1 cellular context compared by ENCODE assay signal in the genomic region with DNA sequence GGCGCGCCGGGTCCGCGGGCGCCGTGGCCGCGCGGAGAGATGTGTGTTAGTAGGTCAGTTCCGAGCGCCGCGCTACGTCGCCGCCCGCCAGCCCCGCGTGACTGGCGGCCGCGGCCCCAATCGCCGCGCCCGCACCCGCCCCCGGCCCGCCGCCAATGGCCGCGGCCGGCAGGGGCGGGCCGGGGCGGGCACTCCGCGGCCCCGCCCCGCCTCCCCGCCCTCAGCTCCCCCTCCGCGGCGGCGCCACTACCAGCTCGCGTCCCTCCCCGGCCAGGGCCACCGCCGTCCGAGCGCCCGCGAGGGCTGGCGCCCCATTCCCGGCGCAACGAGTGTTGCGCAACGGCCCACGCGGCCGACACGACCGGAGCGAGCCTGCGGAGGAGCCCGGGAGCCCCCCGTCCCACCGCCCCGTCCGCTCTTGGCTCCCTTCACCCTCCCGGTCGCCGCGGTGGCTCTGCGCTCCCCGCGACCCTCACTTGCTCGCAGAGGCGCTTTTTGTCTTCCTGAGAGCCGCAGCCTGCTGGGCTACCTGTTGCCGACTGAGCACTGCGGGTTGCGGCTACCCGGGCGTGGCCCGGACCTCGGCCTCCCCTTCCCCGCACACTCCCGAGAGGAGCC.
TF ChIP-seq lines count a peak whose summit lies in the region.

A gene with protein sequence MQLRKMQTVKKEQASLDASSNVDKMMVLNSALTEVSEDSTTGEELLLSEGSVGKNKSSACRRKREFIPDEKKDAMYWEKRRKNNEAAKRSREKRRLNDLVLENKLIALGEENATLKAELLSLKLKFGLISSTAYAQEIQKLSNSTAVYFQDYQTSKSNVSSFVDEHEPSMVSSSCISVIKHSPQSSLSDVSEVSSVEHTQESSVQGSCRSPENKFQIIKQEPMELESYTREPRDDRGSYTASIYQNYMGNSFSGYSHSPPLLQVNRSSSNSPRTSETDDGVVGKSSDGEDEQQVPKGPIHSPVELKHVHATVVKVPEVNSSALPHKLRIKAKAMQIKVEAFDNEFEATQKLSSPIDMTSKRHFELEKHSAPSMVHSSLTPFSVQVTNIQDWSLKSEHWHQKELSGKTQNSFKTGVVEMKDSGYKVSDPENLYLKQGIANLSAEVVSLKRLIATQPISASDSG (minus strand): TSS at position 48 of the 618 bp plus-strand sequence. CDS start 13,098 bp downstream, outside the sequence.

TF ChIP-seq in K562, 482 proteins besides CTCF, POLR2A, EP300 and RAD21 (continued from another document and continues in another):
- TF ChIP-seq, protein P1, sequence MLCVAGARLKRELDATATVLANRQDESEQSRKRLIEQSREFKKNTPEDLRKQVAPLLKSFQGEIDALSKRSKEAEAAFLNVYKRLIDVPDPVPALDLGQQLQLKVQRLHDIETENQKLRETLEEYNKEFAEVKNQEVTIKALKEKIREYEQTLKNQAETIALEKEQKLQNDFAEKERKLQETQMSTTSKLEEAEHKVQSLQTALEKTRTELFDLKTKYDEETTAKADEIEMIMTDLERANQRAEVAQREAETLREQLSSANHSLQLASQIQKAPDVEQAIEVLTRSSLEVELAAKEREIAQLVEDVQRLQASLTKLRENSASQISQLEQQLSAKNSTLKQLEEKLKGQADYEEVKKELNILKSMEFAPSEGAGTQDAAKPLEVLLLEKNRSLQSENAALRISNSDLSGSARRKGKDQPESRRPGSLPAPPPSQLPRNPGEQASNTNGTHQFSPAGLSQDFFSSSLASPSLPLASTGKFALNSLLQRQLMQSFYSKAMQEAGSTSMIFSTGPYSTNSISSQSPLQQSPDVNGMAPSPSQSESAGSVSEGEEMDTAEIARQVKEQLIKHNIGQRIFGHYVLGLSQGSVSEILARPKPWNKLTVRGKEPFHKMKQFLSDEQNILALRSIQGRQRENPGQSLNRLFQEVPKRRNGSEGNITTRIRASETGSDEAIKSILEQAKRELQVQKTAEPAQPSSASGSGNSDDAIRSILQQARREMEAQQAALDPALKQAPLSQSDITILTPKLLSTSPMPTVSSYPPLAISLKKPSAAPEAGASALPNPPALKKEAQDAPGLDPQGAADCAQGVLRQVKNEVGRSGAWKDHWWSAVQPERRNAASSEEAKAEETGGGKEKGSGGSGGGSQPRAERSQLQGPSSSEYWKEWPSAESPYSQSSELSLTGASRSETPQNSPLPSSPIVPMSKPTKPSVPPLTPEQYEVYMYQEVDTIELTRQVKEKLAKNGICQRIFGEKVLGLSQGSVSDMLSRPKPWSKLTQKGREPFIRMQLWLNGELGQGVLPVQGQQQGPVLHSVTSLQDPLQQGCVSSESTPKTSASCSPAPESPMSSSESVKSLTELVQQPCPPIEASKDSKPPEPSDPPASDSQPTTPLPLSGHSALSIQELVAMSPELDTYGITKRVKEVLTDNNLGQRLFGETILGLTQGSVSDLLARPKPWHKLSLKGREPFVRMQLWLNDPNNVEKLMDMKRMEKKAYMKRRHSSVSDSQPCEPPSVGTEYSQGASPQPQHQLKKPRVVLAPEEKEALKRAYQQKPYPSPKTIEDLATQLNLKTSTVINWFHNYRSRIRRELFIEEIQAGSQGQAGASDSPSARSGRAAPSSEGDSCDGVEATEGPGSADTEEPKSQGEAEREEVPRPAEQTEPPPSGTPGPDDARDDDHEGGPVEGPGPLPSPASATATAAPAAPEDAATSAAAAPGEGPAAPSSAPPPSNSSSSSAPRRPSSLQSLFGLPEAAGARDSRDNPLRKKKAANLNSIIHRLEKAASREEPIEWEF (CRISPR knock-in tag; IDR thresholded peaks at IDR 0.05) = no peak
- TF ChIP-seq FOS (IDR thresholded peaks at IDR 0.05; ENCODE audit: extremely low read depth, insufficient read length) = no peak
- TF ChIP-seq MAZ (CRISPR knock-in tag; conservative IDR thresholded peaks at IDR 0.05 in 1 of 2, IDR thresholded peaks at IDR 0.05 in 1 of 2) = peak in 1 of 2 experiments; percentile 63; a peak in 2 of 4 replicates
- TF ChIP-seq TARDBP (IDR thresholded peaks at IDR 0.05) = no peak
- TF ChIP-seq MECOM (CRISPR knock-in tag; IDR thresholded peaks at IDR 0.05) = no peak
- TF ChIP-seq CEBPB (tag; IDR thresholded peaks at IDR 0.05) = no peak
- TF ChIP-seq NFYB (IDR thresholded peaks at IDR 0.05; ENCODE audit: extremely low read depth, insufficient read length) = peak; percentile 79
- TF ChIP-seq HDGF (IDR thresholded peaks at IDR 0.05) = no peak
- no peak for TF ChIP-seq ZNF785 (CRISPR knock-in tag; IDR thresholded peaks at IDR 0.05)
- TF ChIP-seq ARID2 (IDR thresholded peaks at IDR 0.05) = no peak
- TF ChIP-seq, protein P2, sequence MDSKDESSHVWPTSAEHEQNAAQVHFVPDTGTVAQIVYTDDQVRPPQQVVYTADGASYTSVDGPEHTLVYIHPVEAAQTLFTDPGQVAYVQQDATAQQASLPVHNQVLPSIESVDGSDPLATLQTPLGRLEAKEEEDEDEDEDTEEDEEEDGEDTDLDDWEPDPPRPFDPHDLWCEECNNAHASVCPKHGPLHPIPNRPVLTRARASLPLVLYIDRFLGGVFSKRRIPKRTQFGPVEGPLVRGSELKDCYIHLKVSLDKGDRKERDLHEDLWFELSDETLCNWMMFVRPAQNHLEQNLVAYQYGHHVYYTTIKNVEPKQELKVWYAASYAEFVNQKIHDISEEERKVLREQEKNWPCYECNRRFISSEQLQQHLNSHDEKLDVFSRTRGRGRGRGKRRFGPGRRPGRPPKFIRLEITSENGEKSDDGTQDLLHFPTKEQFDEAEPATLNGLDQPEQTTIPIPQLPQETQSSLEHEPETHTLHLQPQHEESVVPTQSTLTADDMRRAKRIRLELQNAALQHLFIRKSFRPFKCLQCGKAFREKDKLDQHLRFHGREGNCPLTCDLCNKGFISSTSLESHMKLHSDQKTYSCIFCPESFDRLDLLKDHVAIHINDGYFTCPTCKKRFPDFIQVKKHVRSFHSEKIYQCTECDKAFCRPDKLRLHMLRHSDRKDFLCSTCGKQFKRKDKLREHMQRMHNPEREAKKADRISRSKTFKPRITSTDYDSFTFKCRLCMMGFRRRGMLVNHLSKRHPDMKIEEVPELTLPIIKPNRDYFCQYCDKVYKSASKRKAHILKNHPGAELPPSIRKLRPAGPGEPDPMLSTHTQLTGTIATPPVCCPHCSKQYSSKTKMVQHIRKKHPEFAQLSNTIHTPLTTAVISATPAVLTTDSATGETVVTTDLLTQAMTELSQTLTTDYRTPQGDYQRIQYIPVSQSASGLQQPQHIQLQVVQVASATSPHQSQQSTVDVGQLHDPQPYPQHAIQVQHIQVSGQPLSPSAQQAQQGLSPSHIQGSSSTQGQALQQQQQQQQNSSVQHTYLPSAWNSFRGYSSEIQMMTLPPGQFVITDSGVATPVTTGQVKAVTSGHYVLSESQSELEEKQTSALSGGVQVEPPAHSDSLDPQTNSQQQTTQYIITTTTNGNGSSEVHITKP (IDR thresholded peaks at IDR 0.05; ENCODE audit: partially characterized antibody) = no peak
- peak in 1 of 2 experiments; percentile 76; a peak in 2 of 4 replicates for TF ChIP-seq NONO (IDR thresholded peaks at IDR 0.05; ENCODE audit: low read depth in 2 of 2, low read length in 1 of 2)
- TF ChIP-seq PCBP1 (IDR thresholded peaks at IDR 0.05; ENCODE audit: low read depth, low read length, poor library complexity, severe bottlenecking) = no peak
- no peak for TF ChIP-seq XRCC5 (IDR thresholded peaks at IDR 0.05; ENCODE audit: low read depth, low read length)
- TF ChIP-seq ZNF408 (CRISPR knock-in tag; IDR thresholded peaks at IDR 0.05; ENCODE audit: low read depth) = no peak
- TF ChIP-seq DACH1 (IDR thresholded peaks at IDR 0.05; ENCODE audit: partially characterized antibody) = no peak
- TF ChIP-seq ZNF274 (IDR thresholded peaks at IDR 0.05; ENCODE audit: borderline replicate concordance, low read depth, low read length) = no peak
- TF ChIP-seq, protein P3, sequence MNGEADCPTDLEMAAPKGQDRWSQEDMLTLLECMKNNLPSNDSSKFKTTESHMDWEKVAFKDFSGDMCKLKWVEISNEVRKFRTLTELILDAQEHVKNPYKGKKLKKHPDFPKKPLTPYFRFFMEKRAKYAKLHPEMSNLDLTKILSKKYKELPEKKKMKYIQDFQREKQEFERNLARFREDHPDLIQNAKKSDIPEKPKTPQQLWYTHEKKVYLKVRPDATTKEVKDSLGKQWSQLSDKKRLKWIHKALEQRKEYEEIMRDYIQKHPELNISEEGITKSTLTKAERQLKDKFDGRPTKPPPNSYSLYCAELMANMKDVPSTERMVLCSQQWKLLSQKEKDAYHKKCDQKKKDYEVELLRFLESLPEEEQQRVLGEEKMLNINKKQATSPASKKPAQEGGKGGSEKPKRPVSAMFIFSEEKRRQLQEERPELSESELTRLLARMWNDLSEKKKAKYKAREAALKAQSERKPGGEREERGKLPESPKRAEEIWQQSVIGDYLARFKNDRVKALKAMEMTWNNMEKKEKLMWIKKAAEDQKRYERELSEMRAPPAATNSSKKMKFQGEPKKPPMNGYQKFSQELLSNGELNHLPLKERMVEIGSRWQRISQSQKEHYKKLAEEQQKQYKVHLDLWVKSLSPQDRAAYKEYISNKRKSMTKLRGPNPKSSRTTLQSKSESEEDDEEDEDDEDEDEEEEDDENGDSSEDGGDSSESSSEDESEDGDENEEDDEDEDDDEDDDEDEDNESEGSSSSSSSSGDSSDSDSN (IDR thresholded peaks at IDR 0.05; ENCODE audit: borderline replicate concordance in 1 of 2, low read depth in 2 of 2, low read length in 2 of 2) = peak; percentile 29 to 31; a peak in 1 of 4 replicates
- TF ChIP-seq CXXC5 (CRISPR knock-in tag; IDR thresholded peaks at IDR 0.05) = peak; percentile 30; the same call in 1 of the 2 replicates
- no peak for TF ChIP-seq ZNF668 (CRISPR knock-in tag; IDR thresholded peaks at IDR 0.05)
- TF ChIP-seq IFI16 (CRISPR knock-in tag; IDR thresholded peaks at IDR 0.05) = no peak
- TF ChIP-seq NUFIP1 (IDR thresholded peaks at IDR 0.05; ENCODE audit: partially characterized antibody) = no peak
- TF ChIP-seq, protein P4, sequence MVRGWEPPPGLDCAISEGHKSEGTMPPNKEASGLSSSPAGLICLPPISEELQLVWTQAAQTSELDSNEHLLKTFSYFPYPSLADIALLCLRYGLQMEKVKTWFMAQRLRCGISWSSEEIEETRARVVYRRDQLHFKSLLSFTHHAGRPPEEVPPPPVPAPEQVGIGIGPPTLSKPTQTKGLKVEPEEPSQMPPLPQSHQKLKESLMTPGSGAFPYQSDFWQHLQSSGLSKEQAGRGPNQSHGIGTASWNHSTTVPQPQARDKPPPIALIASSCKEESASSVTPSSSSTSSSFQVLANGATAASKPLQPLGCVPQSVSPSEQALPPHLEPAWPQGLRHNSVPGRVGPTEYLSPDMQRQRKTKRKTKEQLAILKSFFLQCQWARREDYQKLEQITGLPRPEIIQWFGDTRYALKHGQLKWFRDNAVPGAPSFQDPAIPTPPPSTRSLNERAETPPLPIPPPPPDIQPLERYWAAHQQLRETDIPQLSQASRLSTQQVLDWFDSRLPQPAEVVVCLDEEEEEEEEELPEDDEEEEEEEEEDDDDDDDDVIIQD (CRISPR knock-in tag; IDR thresholded peaks at IDR 0.05) = no peak
- TF ChIP-seq NCOA2 (IDR thresholded peaks at IDR 0.05; ENCODE audit: partially characterized antibody in 2 of 2) = no peak
- no peak for TF ChIP-seq COPS2 (conservative IDR thresholded peaks at IDR 0.05)
- no peak for TF ChIP-seq YY1 (IDR thresholded peaks at IDR 0.05; ENCODE audit: borderline replicate concordance in 1 of 3, control insufficient read depth in 1 of 3, extremely low read depth in 1 of 3, insufficient read depth in 3 of 3, insufficient read length in 1 of 3, insufficient replicate concordance in 2 of 3, low read depth in 1 of 3, low read length in 2 of 3)
- TF ChIP-seq GABPA (tag; conservative IDR thresholded peaks at IDR 0.05; ENCODE audit: low read depth) = 0 out of 2 replicates have a peak, but pooled peaks have one; percentile 9
- TF ChIP-seq ZNF444 (CRISPR knock-in tag; IDR thresholded peaks at IDR 0.05) = no peak
- TF ChIP-seq ZNF57 (CRISPR knock-in tag; IDR thresholded peaks at IDR 0.05) = no peak
- TF ChIP-seq CBFB (CRISPR knock-in tag; IDR thresholded peaks at IDR 0.05) = no peak
- TF ChIP-seq, protein P5, sequence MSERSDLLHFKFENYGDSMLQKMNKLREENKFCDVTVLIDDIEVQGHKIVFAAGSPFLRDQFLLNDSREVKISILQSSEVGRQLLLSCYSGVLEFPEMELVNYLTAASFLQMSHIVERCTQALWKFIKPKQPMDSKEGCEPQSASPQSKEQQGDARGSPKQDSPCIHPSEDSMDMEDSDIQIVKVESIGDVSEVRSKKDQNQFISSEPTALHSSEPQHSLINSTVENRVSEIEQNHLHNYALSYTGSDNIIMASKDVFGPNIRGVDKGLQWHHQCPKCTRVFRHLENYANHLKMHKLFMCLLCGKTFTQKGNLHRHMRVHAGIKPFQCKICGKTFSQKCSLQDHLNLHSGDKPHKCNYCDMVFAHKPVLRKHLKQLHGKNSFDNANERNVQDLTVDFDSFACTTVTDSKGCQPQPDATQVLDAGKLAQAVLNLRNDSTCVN (CRISPR knock-in tag; IDR thresholded peaks at IDR 0.05) = no peak
- TF ChIP-seq, protein P6, sequence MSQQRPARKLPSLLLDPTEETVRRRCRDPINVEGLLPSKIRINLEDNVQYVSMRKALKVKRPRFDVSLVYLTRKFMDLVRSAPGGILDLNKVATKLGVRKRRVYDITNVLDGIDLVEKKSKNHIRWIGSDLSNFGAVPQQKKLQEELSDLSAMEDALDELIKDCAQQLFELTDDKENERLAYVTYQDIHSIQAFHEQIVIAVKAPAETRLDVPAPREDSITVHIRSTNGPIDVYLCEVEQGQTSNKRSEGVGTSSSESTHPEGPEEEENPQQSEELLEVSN (IDR thresholded peaks at IDR 0.05; ENCODE audit: borderline replicate concordance in 1 of 2, extremely low read depth in 1 of 2, insufficient read depth in 1 of 2, insufficient read length in 1 of 2, low read depth in 1 of 2, low read length in 1 of 2, poor library complexity in 1 of 2, severe bottlenecking in 1 of 2) = peak in 1 of 2 experiments; percentile 52
- no peak for TF ChIP-seq RFX5 (IDR thresholded peaks at IDR 0.05; ENCODE audit: low read depth, low read length)
- no peak for TF ChIP-seq ZNF583 (CRISPR knock-in tag; IDR thresholded peaks at IDR 0.05)
- no peak for TF ChIP-seq BRD4 (IDR thresholded peaks at IDR 0.05)
- no peak for TF ChIP-seq ZNF77 (CRISPR knock-in tag; IDR thresholded peaks at IDR 0.05)
- no peak for TF ChIP-seq SIX5 (IDR thresholded peaks at IDR 0.05; ENCODE audit: borderline replicate concordance in 1 of 2, insufficient read depth in 1 of 2, low read depth in 1 of 2, low read length in 2 of 2)
- TF ChIP-seq, protein P7, sequence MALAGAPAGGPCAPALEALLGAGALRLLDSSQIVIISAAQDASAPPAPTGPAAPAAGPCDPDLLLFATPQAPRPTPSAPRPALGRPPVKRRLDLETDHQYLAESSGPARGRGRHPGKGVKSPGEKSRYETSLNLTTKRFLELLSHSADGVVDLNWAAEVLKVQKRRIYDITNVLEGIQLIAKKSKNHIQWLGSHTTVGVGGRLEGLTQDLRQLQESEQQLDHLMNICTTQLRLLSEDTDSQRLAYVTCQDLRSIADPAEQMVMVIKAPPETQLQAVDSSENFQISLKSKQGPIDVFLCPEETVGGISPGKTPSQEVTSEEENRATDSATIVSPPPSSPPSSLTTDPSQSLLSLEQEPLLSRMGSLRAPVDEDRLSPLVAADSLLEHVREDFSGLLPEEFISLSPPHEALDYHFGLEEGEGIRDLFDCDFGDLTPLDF (CRISPR knock-in tag; IDR thresholded peaks at IDR 0.05) = no peak
- TF ChIP-seq ZBTB17 (CRISPR knock-in tag; IDR thresholded peaks at IDR 0.05) = 0 out of 2 replicates have a peak, but pooled peaks have one; percentile 20
- TF ChIP-seq RB1 (IDR thresholded peaks at IDR 0.05; ENCODE audit: low read depth) = peak; percentile 26; the same call in 1 of the 2 replicates
- TF ChIP-seq BMI1 (IDR thresholded peaks at IDR 0.05; ENCODE audit: low read length) = no peak
- TF ChIP-seq MEF2D (tag; conservative IDR thresholded peaks at IDR 0.05; ENCODE audit: low read depth) = no peak
- no peak for TF ChIP-seq CHD1 (IDR thresholded peaks at IDR 0.05; ENCODE audit: low read length)
- TF ChIP-seq KDM5B (IDR thresholded peaks at IDR 0.05; ENCODE audit: insufficient replicate concordance, low read depth, low read length) = no peak
- no peak for TF ChIP-seq C11orf30 (IDR thresholded peaks at IDR 0.05; ENCODE audit: low read depth)
